In genomic region chr5:45336464-45336863, GRCh38 we compare ENCODE assay signal across 18 cellular contexts.
DNase-seq lines count a peak whose midpoint lies in the region; ATAC-seq and TF ChIP-seq lines count a peak whose summit lies in the region.
"Had no signal": no experiment of that assay in that cellular context is flagged by ENCODE, and none has a peak within 500 bp of the region (broad histone marks: within the 10 kb centered on the region; RNA-seq: fewer than 3 reads in every experiment).

No MANE protein-coding gene starts in this region.

- H2BK5ac ChIP-seq in mesenchymal stem cell (ENCODE audit: low read depth, low read length, poor library complexity, severe bottlenecking): no peak overlapping the region

- H3K18ac ChIP-seq in mesenchymal stem cell (ENCODE audit: low read depth in 1 of 2, low read length in 2 of 2): no peak overlapping the region

- peaks cover 28% of the 10 kb centered on the region for H3K4me1 ChIP-seq in cardiac muscle cell (ENCODE audit: low read depth)
- peaks cover 0 to 21% (median 0%) of the 10 kb centered on the region in 12 donors for H3K4me1 ChIP-seq in heart left ventricle
- no peaks in the 10 kb centered on the region for H3K4me1 ChIP-seq in mesenchymal stem cell (ENCODE audit: control insufficient read depth, insufficient read depth, low read depth, low read length)

- DNase-seq in cardiac muscle cell (ENCODE audit: low read depth in 1 of 2, low spot score in 1 of 2): no peak
- no peak for DNase-seq in heart left ventricle
- DNase-seq in mesenchymal stem cell: no peak
- DNase-seq in GM10266 (ENCODE audit: extremely low spot score): no peak
- DNase-seq: 8988T; ACHN; BE2C; C1 segment of cervical spinal cord; CD4-positive, alpha-beta memory T cell; CD4-positive, CD25-positive, alpha-beta regulatory T cell; CD8-positive, alpha-beta memory T cell; COR-L47; DMS79 treated with DMSO at 0.1 percent for 48 hours; GF-D8 had no signal

- no peak overlapping the region for H2AK5ac ChIP-seq in mesenchymal stem cell (ENCODE audit: low read length, severe bottlenecking)

- no peak for ATAC-seq in heart left ventricle
- ATAC-seq in esophagus mucosa: peak; percentile 94
- no peak for ATAC-seq in HG02973 (IDR thresholded peaks at IDR 0.05; ENCODE audit: unreplicated experiment)
- ATAC-seq: GM12878 had no signal

- TF ChIP-seq CTCF in cardiac muscle cell (IDR thresholded peaks at IDR 0.05; ENCODE audit: low read depth, low read length): no peak
- no peak for TF ChIP-seq CTCF in heart left ventricle (IDR thresholded peaks at IDR 0.05)
- TF ChIP-seq CTCF in GM10266 (IDR thresholded peaks at IDR 0.05; ENCODE audit: control insufficient read depth, insufficient read depth, low read depth, missing control alignments): no peak

- H3K4ac ChIP-seq in mesenchymal stem cell (ENCODE audit: low read depth in 1 of 2, low read length in 2 of 2): no peak overlapping the region

- H3K9me3 ChIP-seq in cardiac muscle cell (ENCODE audit: low read depth) (no peaks in the 10 kb centered on the region), heart left ventricle (no peaks in the 10 kb centered on the region), mesenchymal stem cell (ENCODE audit: control insufficient read depth, low read length) (no peaks in the 10 kb centered on the region)
- H3K9me3 ChIP-seq: BE2C, BLaER1 had no signal

- no peak for TF ChIP-seq POLR2A in heart left ventricle (IDR thresholded peaks at IDR 0.05)

- no peaks in the 10 kb centered on the region for H3K36me3 ChIP-seq in cardiac muscle cell
- no peaks in the 10 kb centered on the region for H3K36me3 ChIP-seq in heart left ventricle
- H3K36me3 ChIP-seq in mesenchymal stem cell (ENCODE audit: control insufficient read depth in 1 of 2, insufficient read depth in 2 of 2, low read depth in 1 of 2, low read length in 2 of 2): no peaks in the 10 kb centered on the region
- H3K36me3 ChIP-seq: BE2C, BLaER1 had no signal

- WGBS in heart left ventricle, 4 donors: 60 to 82% (median 75%) methylated on average over 2 of the region's 2 CpGs
- 96% methylated on average over 2 of the region's 2 CpGs for WGBS in mesenchymal stem cell

- H3K14ac ChIP-seq in mesenchymal stem cell (ENCODE audit: low read length in 2 of 2): no peak overlapping the region

- no peak overlapping the region for H2BK12ac ChIP-seq in mesenchymal stem cell (ENCODE audit: low read length in 2 of 2)

- no peak overlapping the region for H3K23ac ChIP-seq in mesenchymal stem cell (ENCODE audit: low read length in 2 of 2)

- H3K4me3 ChIP-seq in cardiac muscle cell: no peak overlapping the region
- H3K4me3 ChIP-seq in heart left ventricle: no peak overlapping the region
- H3K4me3 ChIP-seq in mesenchymal stem cell (ENCODE audit: insufficient read depth in 1 of 2, low read depth in 1 of 2, low read length in 2 of 2): no peak overlapping the region
- H3K4me3 ChIP-seq: BLaER1, GM12878 had no signal

- H4K8ac ChIP-seq in mesenchymal stem cell (ENCODE audit: low read length): no peak overlapping the region

- no peak overlapping the region for H2BK120ac ChIP-seq in mesenchymal stem cell (ENCODE audit: low read depth, low read length)

- H2BK15ac ChIP-seq in mesenchymal stem cell (ENCODE audit: low read depth, poor library complexity, severe bottlenecking): no peak overlapping the region

- H3K27ac ChIP-seq in cardiac muscle cell (peak overlapping the region; percentile 88), heart left ventricle (peak overlapping the region in 1 of 12 donors; percentile 46), mesenchymal stem cell (ENCODE audit: low read length, poor library complexity, severe bottlenecking) (no peak overlapping the region)
- H3K27ac ChIP-seq: BLaER1 had no signal

- no peaks in the 10 kb centered on the region for H3K79me1 ChIP-seq in mesenchymal stem cell (replicated peaks; ENCODE audit: low read length, poor library complexity, severe bottlenecking)

- peak overlapping the region; percentile 4 for H2AFZ ChIP-seq in mesenchymal stem cell (ENCODE audit: low read depth, low read length)

- no peak overlapping the region for H3K4me2 ChIP-seq in mesenchymal stem cell (ENCODE audit: low read length, poor library complexity, severe bottlenecking)
- H3K4me2 ChIP-seq: BLaER1 had no signal

- H3K27me3 ChIP-seq in cardiac muscle cell (no peaks in the 10 kb centered on the region), heart left ventricle (no peaks in the 10 kb centered on the region), mesenchymal stem cell (ENCODE audit: control insufficient read depth in 1 of 2, insufficient read depth in 1 of 2, low read length in 2 of 2) (no peaks in the 10 kb centered on the region)
- H3K27me3 ChIP-seq: BE2C, BLaER1 had no signal

- H3K9ac ChIP-seq in mesenchymal stem cell (ENCODE audit: low read length): no peak overlapping the region
- H3K9ac ChIP-seq: BLaER1 had no signal

- no peak overlapping the region for H4K91ac ChIP-seq in mesenchymal stem cell (ENCODE audit: low read length)

- intact Hi-C loops in heart left ventricle (cut with DNase I): no loop called here
